11 cellular contexts compared by ENCODE assay signal in genomic region chr22:49951001-49951677, GRCh38. TPM values are rescaled to one million over a fixed set of nuclear protein-coding genes. Genes with fewer than 3 reads are reported as not detected.
DNase-seq lines count a peak whose midpoint lies in the region; ATAC-seq and TF ChIP-seq lines count a peak whose summit lies in the region.
"Had no signal": no experiment of that assay in that cellular context is flagged by ENCODE, and none has a peak within 500 bp of the region (broad histone marks: within the 10 kb centered on the region; RNA-seq: fewer than 3 reads in every experiment).

No MANE protein-coding gene starts in this region.

- H3K79me2 ChIP-seq in PC-9 (ENCODE audit: low read depth), result no peaks in the 10 kb centered on the region

- H4K20me1 ChIP-seq in PC-9 (ENCODE audit: insufficient read depth), result no peaks in the 10 kb centered on the region

- POLR2A ChIA-PET in PC-9 (lab: Charles Lee; ENCODE audit: unreplicated experiment), result interaction anchor here (0.6 to 1.6 kb wide), 4 partner anchors 9 to 1668 kb away, joined by 4 to 20 read pairs (median 8); partner anchors contain the start of gene PIM3

- peak; percentile 77 for TF ChIP-seq POLR2A in transverse colon (IDR thresholded peaks at IDR 0.05)

- H3F3A ChIP-seq in PC-9 (ENCODE audit: insufficient read depth, low read depth), result peaks cover 23% of the 10 kb centered on the region

- H3K36me3 ChIP-seq in PC-9 (ENCODE audit: low read depth) (no peaks in the 10 kb centered on the region), transverse colon (no peaks in the 10 kb centered on the region)

- CTCF ChIA-PET in activated CD8-positive, alpha-beta memory T cell treated with anti-CD3 and anti-CD28 coated beads, Interleukin-2, amount 10 ng/mL, durations not matched to agents 7 days and 5 days (lab: Charles Lee), result no interaction called here
- CTCF ChIA-PET in PC-9 (lab: Charles Lee), result interaction anchor here (0.5 to 0.9 kb wide), 4 partner anchors 11 to 738 kb away, joined by 3 to 6 read pairs (median 4); no protein-coding TSS in a partner anchor

- H3K27ac ChIP-seq in PC-9, result peak overlapping the region; percentile 57
- H3K27ac ChIP-seq in transverse colon, result peak overlapping the region; percentile 90 to 97 (median 94)

- H3K4me2 ChIP-seq in PC-9, result peak overlapping the region; percentile 50

- H3K9me3 ChIP-seq in PC-9 (ENCODE audit: insufficient read depth, low read depth), result no peaks in the 10 kb centered on the region
- H3K9me3 ChIP-seq in transverse colon, result no peaks in the 10 kb centered on the region

- H3K4me3 ChIP-seq in PC-9, result no peak overlapping the region
- H3K4me3 ChIP-seq in transverse colon, result no peak overlapping the region

- no peak for ATAC-seq in activated CD8-positive, alpha-beta memory T cell treated with anti-CD3 and anti-CD28 coated beads, Interleukin-2, amount 10 ng/mL, durations not matched to agents 7 days and 5 days
- no peak for ATAC-seq in GM19452 (IDR thresholded peaks at IDR 0.05; ENCODE audit: unreplicated experiment)
- ATAC-seq: naive thymus-derived CD8-positive, alpha-beta T cell had no signal

- no peaks in the 10 kb centered on the region for H3K27me3 ChIP-seq in PC-9 (ENCODE audit: insufficient read depth, low read depth)
- no peaks in the 10 kb centered on the region for H3K27me3 ChIP-seq in transverse colon

- peaks cover 43% of the 10 kb centered on the region for H3K4me1 ChIP-seq in PC-9 (replicated peaks; ENCODE audit: insufficient read depth)
- peaks cover 19 to 57% (median 54%) of the 10 kb centered on the region in 4 donors for H3K4me1 ChIP-seq in transverse colon

- no peak overlapping the region for H2AFZ ChIP-seq in PC-9

- in situ Hi-C loops in transverse colon (cut with MboI; ENCODE audit: low pct_ligation_motif_present in 1 of 4, low pct_unique_long_range_greater_than_20kb in 1 of 4, low sequenced_read_pairs in 3 of 4), result loop anchor here in 1 of 4 donors (25.0 kb wide), 1 partner anchor 89 kb away; the partner anchor contains the start of gene ZBED4

- no peak overlapping the region for H3K4me3 Mint-ChIP-seq in activated CD8-positive, alpha-beta memory T cell treated with anti-CD3 and anti-CD28 coated beads, Interleukin-2, amount 10 ng/mL, durations not matched to agents 7 days and 5 days
- H3K4me3 Mint-ChIP-seq: activated naive CD4-positive, alpha-beta T cell treated with anti-CD3 and anti-CD28 coated beads, Interleukin-2, amount 50 U/mL, for 24 hours; naive thymus-derived CD8-positive, alpha-beta T cell; T-helper 1 cell treated with Interleukin-12 subunit alpha and Interleukin-12 subunit beta and Interleukin-4 antibody, amounts not matched to agents 30 μg/mL and 1 μg/mL, for 36 hours had no signal

- peak; percentile 79 for TF ChIP-seq EP300 in transverse colon (IDR thresholded peaks at IDR 0.05; ENCODE audit: low read depth)

- no peak overlapping the region for H3K27ac Mint-ChIP-seq in activated CD8-positive, alpha-beta memory T cell treated with anti-CD3 and anti-CD28 coated beads, Interleukin-2, amount 10 ng/mL, durations not matched to agents 7 days and 5 days
- H3K27ac Mint-ChIP-seq: activated naive CD4-positive, alpha-beta T cell treated with anti-CD3 and anti-CD28 coated beads, Interleukin-2, amount 50 U/mL, for 24 hours; naive thymus-derived CD8-positive, alpha-beta T cell; T-helper 1 cell treated with Interleukin-12 subunit alpha and Interleukin-12 subunit beta and Interleukin-4 antibody, amounts not matched to agents 30 μg/mL and 1 μg/mL, for 36 hours had no signal

- no peaks in the 10 kb centered on the region for H3K36me3 Mint-ChIP-seq in activated CD8-positive, alpha-beta memory T cell treated with anti-CD3 and anti-CD28 coated beads, Interleukin-2, amount 10 ng/mL, durations not matched to agents 7 days and 5 days
- H3K36me3 Mint-ChIP-seq: activated naive CD4-positive, alpha-beta T cell treated with anti-CD3 and anti-CD28 coated beads, Interleukin-2, amount 50 U/mL, for 24 hours; naive thymus-derived CD8-positive, alpha-beta T cell had no signal

- TF ChIP-seq CTCF in PC-9 (conservative IDR thresholded peaks at IDR 0.05) (no peak), transverse colon (IDR thresholded peaks at IDR 0.05) (no peak)

- intact Hi-C loops in PC-9 (cut with micrococcal nuclease; ENCODE audit: unreplicated experiment) (loop anchor here (1.0 kb wide), 2 partner anchors 9 to 15 kb away; partner anchors contain the start of gene PIM3), transverse colon (cut with DNase I; ENCODE audit: low total_unique reads) (no loop called here)

- no peaks in the 10 kb centered on the region for H3K9me2 ChIP-seq in PC-9 (ENCODE audit: insufficient read depth)

- 51 to 79% methylated on average over 6 to 24 of the region's 28 CpGs for WGBS in transverse colon (ENCODE audit: low coverage in 1 of 2), 2 donors

- H3K4me1 Mint-ChIP-seq in activated CD8-positive, alpha-beta memory T cell treated with anti-CD3 and anti-CD28 coated beads, Interleukin-2, amount 10 ng/mL, durations not matched to agents 7 days and 5 days, result no peaks in the 10 kb centered on the region

- no peaks in the 10 kb centered on the region for H3K9me3 Mint-ChIP-seq in activated CD8-positive, alpha-beta memory T cell treated with anti-CD3 and anti-CD28 coated beads, Interleukin-2, amount 10 ng/mL, durations not matched to agents 7 days and 5 days (ENCODE audit: low read depth)
- H3K9me3 Mint-ChIP-seq: activated naive CD4-positive, alpha-beta T cell treated with anti-CD3 and anti-CD28 coated beads, Interleukin-2, amount 50 U/mL, for 24 hours; naive thymus-derived CD8-positive, alpha-beta T cell; T-helper 1 cell treated with Interleukin-12 subunit alpha and Interleukin-12 subunit beta and Interleukin-4 antibody, amounts not matched to agents 30 μg/mL and 1 μg/mL, for 36 hours had no signal

- H3K27me3 Mint-ChIP-seq in activated CD8-positive, alpha-beta memory T cell treated with anti-CD3 and anti-CD28 coated beads, Interleukin-2, amount 10 ng/mL, durations not matched to agents 7 days and 5 days, result no peaks in the 10 kb centered on the region
- H3K27me3 Mint-ChIP-seq: activated naive CD4-positive, alpha-beta T cell treated with anti-CD3 and anti-CD28 coated beads, Interleukin-2, amount 50 U/mL, for 24 hours; naive thymus-derived CD8-positive, alpha-beta T cell had no signal

- no TSS peak for BruUV-seq in PC-9 (replicated peaks; lab: Mats Ljungman, UMichigan)

- DNase-seq in activated CD8-positive, alpha-beta memory T cell treated with anti-CD3 and anti-CD28 coated beads for 48 hours (ENCODE audit: low read depth in 2 of 3, low spot score in 2 of 3), result peak in 2 of 3 experiments; percentile 74 to 80
- no peak for DNase-seq in activated CD8-positive, alpha-beta memory T cell treated with anti-CD3 and anti-CD28 coated beads, Interleukin-2, amount 10 ng/mL, durations not matched to agents 7 days and 5 days
- DNase-seq in PC-9, result peak; percentile 88 to 98
- DNase-seq in kidney glomerular epithelial cell (lab: John Stamatoyannopoulos, UW), result peak; percentile 4
- DNase-seq in transverse colon, result peak; percentile 92
- no peak for DNase-seq in T-helper 9 cell
- DNase-seq in NCI-H1930 (lab: John Stamatoyannopoulos, UW), result no peak
- DNase-seq: naive thymus-derived CD8-positive, alpha-beta T cell had no signal

RNA-seq across cellular contexts. Expression of gene PIM3, which starts 9.4 kb away (rescaled TPM):
- total RNA-seq in activated CD8-positive, alpha-beta memory T cell treated with anti-CD3 and anti-CD28 coated beads, Interleukin-2, amount 10 ng/mL, durations not matched to agents 7 days and 5 days, result 10 to 100 TPM; 53.4 to 79.7 TPM
- total RNA-seq in PC-9 (2021) (67.0 and 84.8 TPM in 2 replicates), transverse colon (100 to 1,000 TPM; 115 to 290 (median 147) TPM)

RNA-seq across cellular contexts. Expression of gene CRELD2, which starts 32.7 kb away (rescaled TPM):
- 10 to 100 TPM; 43.9 to 51.2 TPM for total RNA-seq in activated CD8-positive, alpha-beta memory T cell treated with anti-CD3 and anti-CD28 coated beads, Interleukin-2, amount 10 ng/mL, durations not matched to agents 7 days and 5 days
- total RNA-seq in PC-9 (2021) (30.7 and 34.1 TPM in 2 replicates), transverse colon (10 to 100 TPM; 31.0 to 37.9 (median 36.4) TPM)

RNA-seq across cellular contexts. Expression of gene ALG12, which starts 32.9 kb away (rescaled TPM):
- 10 to 100 TPM; 16.8 to 18.8 TPM for total RNA-seq in activated CD8-positive, alpha-beta memory T cell treated with anti-CD3 and anti-CD28 coated beads, Interleukin-2, amount 10 ng/mL, durations not matched to agents 7 days and 5 days
- total RNA-seq in PC-9 (2021) (16.8 and 19.2 TPM in 2 replicates), transverse colon (10 to 100 TPM; 10.1 to 24.4 (median 18.3) TPM)

Comparison
In these comparisons a context has a peak if more than half of its experiments do, and no peak if none do; other contexts are left out.
1. DNase-seq: peak in activated CD8-positive, alpha-beta memory T cell treated with anti-CD3 and anti-CD28 coated beads for 48 hours (2 of 3), PC-9 (2 of 2), kidney glomerular epithelial cell (single experiment) and transverse colon (single experiment); none in activated CD8-positive, alpha-beta memory T cell treated with anti-CD3 and anti-CD28 coated beads, Interleukin-2, amount 10 ng/mL, durations not matched to agents 7 days and 5 days (single experiment), T-helper 9 cell (single experiment) and NCI-H1930 (0 of 2).